Comparison of ENCODE assay signal across 19 cellular contexts in genomic region chr7:82173400-82174021, GRCh38.
A peak's percentile ranks its signal among the peaks of the same experiment; 100 is the strongest.
DNase-seq lines count a peak whose midpoint lies in the region; ATAC-seq, FAIRE-seq and TF ChIP-seq lines count a peak whose summit lies in the region.
"Had no signal": no experiment of that assay in that cellular context is flagged by ENCODE, and none has a peak within 500 bp of the region (broad histone marks: within the 10 kb centered on the region; RNA-seq: fewer than 3 reads in every experiment).

No MANE protein-coding gene starts in this region.

- H3K4me3 ChIP-seq in OCI-LY3 (ENCODE audit: low read length): no peak overlapping the region
- no peak overlapping the region for H3K4me3 ChIP-seq in GM12878
- no peak overlapping the region for H3K4me3 ChIP-seq in osteoblast (ENCODE audit: insufficient read depth, low read length)
- no peak overlapping the region for H3K4me3 ChIP-seq in tibial nerve
- H3K4me3 ChIP-seq: BLaER1, MG63 had no signal

- intact Hi-C loops in GM12878 (cut with micrococcal nuclease; ENCODE audit: unreplicated experiment): loop anchor here (5.0 kb wide), 1 partner anchor 399 kb away; no protein-coding TSS in a partner anchor

- peak; percentile 48; the same call in 2 of the 3 replicates for ATAC-seq in GM12878
- ATAC-seq in GM18868 (IDR thresholded peaks at IDR 0.05; ENCODE audit: unreplicated experiment): no peak

- H3K27me3 ChIP-seq in OCI-LY3 (ENCODE audit: low read depth, low read length) (no peaks in the 10 kb centered on the region), GM12878 (replicated peaks in 1 of 2; ENCODE audit: control insufficient read depth in 2 of 2, insufficient read depth in 2 of 2, low read length in 1 of 2) (no peaks in the 10 kb centered on the region), osteoblast (ENCODE audit: insufficient read depth, low read length) (no peaks in the 10 kb centered on the region), tibial nerve (no peaks in the 10 kb centered on the region)
- H3K27me3 ChIP-seq: BLaER1, MG63 had no signal

- BruUV-seq in GM12878 (replicated peaks; lab: Mats Ljungman, UMichigan): no TSS peak

- H3K27ac ChIP-seq in OCI-LY3 (ENCODE audit: low read length) (no peak overlapping the region), GM12878 (ENCODE audit: control insufficient read depth, insufficient read depth) (no peak overlapping the region), osteoblast (ENCODE audit: low read depth, low read length) (peak overlapping the region; percentile 30), tibial nerve (no peak overlapping the region)
- H3K27ac ChIP-seq: BLaER1 had no signal

- no peaks in the 10 kb centered on the region for H3K36me3 ChIP-seq in OCI-LY3 (replicated peaks; ENCODE audit: low read depth, low read length)
- no peaks in the 10 kb centered on the region for H3K36me3 ChIP-seq in GM12878 (ENCODE audit: control insufficient read depth in 2 of 2, insufficient read depth in 2 of 2, low read length in 1 of 2)
- H3K36me3 ChIP-seq in osteoblast (ENCODE audit: insufficient read depth, low read length): no peaks in the 10 kb centered on the region
- H3K36me3 ChIP-seq in tibial nerve: no peaks in the 10 kb centered on the region
- H3K36me3 ChIP-seq: BLaER1, MG63 had no signal

- TF ChIP-seq EP300 in GM12878 (IDR thresholded peaks at IDR 0.05; ENCODE audit: borderline replicate concordance in 1 of 2, control insufficient read depth in 1 of 2, low read depth in 2 of 2, low read length in 2 of 2) (no peak), tibial nerve (IDR thresholded peaks at IDR 0.05) (no peak)

- H3K9ac ChIP-seq in OCI-LY3 (ENCODE audit: low read length): no peak overlapping the region
- H3K9ac ChIP-seq in GM12878 (ENCODE audit: control insufficient read depth, insufficient read depth, low read length): no peak overlapping the region
- H3K9ac ChIP-seq: BLaER1 had no signal

- RAD21 ChIA-PET in GM12878 (lab: Charles Lee; ENCODE audit: unreplicated experiment): interaction anchor here (0.7 to 3.2 kb wide), 12 partner anchors 22 to 432 kb away, joined by 3 to 14 read pairs (median 4); no protein-coding TSS in a partner anchor

- H4K20me1 ChIP-seq in OCI-LY3 (ENCODE audit: insufficient read depth, low read length) (no peaks in the 10 kb centered on the region), GM12878 (ENCODE audit: control insufficient read depth, insufficient read depth) (no peaks in the 10 kb centered on the region), osteoblast (ENCODE audit: insufficient read depth, low read length) (peaks cover 9% of the 10 kb centered on the region)
- H4K20me1 ChIP-seq: BLaER1 had no signal

- no peaks in the 10 kb centered on the region for H3K4me1 ChIP-seq in OCI-LY3 (ENCODE audit: low read length)
- H3K4me1 ChIP-seq in GM12878 (ENCODE audit: control insufficient read depth, insufficient read depth, low read length): no peaks in the 10 kb centered on the region
- H3K4me1 ChIP-seq in osteoblast (ENCODE audit: insufficient read depth, low read length): no peaks in the 10 kb centered on the region
- H3K4me1 ChIP-seq in tibial nerve: no peaks in the 10 kb centered on the region
- H3K4me1 ChIP-seq: BLaER1 had no signal

- H2AFZ ChIP-seq in OCI-LY3 (ENCODE audit: low read depth, low read length) (no peak overlapping the region), GM12878 (ENCODE audit: control insufficient read depth, low read depth, low read length) (no peak overlapping the region), osteoblast (ENCODE audit: low read length) (no peak overlapping the region)

- in situ Hi-C loops in GM12878 (cut with MboI): no loop called here

- no peak for TF ChIP-seq RAD21 in GM12878 (IDR thresholded peaks at IDR 0.05; ENCODE audit: insufficient read depth, low read depth, low read length)

- TF ChIP-seq POLR2A in GM12878 (IDR thresholded peaks at IDR 0.05; ENCODE audit: low read depth, low read length) (no peak), tibial nerve (IDR thresholded peaks at IDR 0.05) (no peak)

- SMC1A ChIA-PET in GM12878 (lab: Charles Lee; ENCODE audit: uncharacterized antibody, unreplicated experiment): interaction anchor here (0.7 to 8.5 kb wide), 19 partner anchors 10 to 436 kb away, joined by 3 to 57 read pairs (median 4); no protein-coding TSS in a partner anchor

- no peak for FAIRE-seq in GM12878 (lab: Jason Lieb, UNC)
- FAIRE-seq: HTR-8/SVneo had no signal

- H3K9me3 ChIP-seq in OCI-LY3 (ENCODE audit: insufficient read depth, low read length): no peaks in the 10 kb centered on the region
- no peaks in the 10 kb centered on the region for H3K9me3 ChIP-seq in GM12878 (replicated peaks; ENCODE audit: control insufficient read depth, insufficient read depth, low read length)
- no peaks in the 10 kb centered on the region for H3K9me3 ChIP-seq in osteoblast (ENCODE audit: low read depth, low read length)
- no peaks in the 10 kb centered on the region for H3K9me3 ChIP-seq in tibial nerve
- H3K9me3 ChIP-seq: BLaER1, MG63 had no signal

- CTCF ChIA-PET in GM12878 (lab: Yijun Ruan, JAX): interaction anchor here (0.6 to 4.4 kb wide), 13 partner anchors 13 to 431 kb away, joined by 3 to 23 read pairs (median 4); no protein-coding TSS in a partner anchor

- POLR2A ChIA-PET in GM12878 (lab: Charles Lee): interaction anchor here (0.8 kb wide), 1 partner anchor 54 kb away, joined by 4 read pairs; no protein-coding TSS in a partner anchor

- 46% methylated on average over 4 of the region's 4 CpGs for WGBS in GM12878 (ENCODE audit: insufficient coverage, insufficient replicate concordance, low lambda C conversion rate, missing lambda C conversion rate)
- WGBS in tibial nerve, 2 donors: 62 to 84% methylated on average over 4 of the region's 4 CpGs

- peak; percentile 31; the same call in 1 of the 2 replicates for TF ChIP-seq CTCF in OCI-LY3 (IDR thresholded peaks at IDR 0.05; ENCODE audit: low read depth, low read length)
- no peak; a peak in 1 of 6 replicates for TF ChIP-seq CTCF in GM12878 (IDR thresholded peaks at IDR 0.05 in 2 of 3, conservative IDR thresholded peaks at IDR 0.05 in 1 of 3; ENCODE audit: control insufficient read depth in 2 of 3, extremely low read depth in 1 of 3, insufficient read depth in 1 of 3, low read depth in 3 of 3, low read length in 3 of 3)
- no peak for TF ChIP-seq CTCF in osteoblast (IDR thresholded peaks at IDR 0.05; ENCODE audit: extremely low read depth, low read depth, low read length)
- TF ChIP-seq CTCF in tibial nerve (IDR thresholded peaks at IDR 0.05): no peak

- H3K4me2 ChIP-seq in OCI-LY3 (ENCODE audit: low read length) (no peak overlapping the region), GM12878 (ENCODE audit: control insufficient read depth, insufficient read depth) (no peak overlapping the region), osteoblast (ENCODE audit: insufficient read depth, low read length) (no peak overlapping the region)
- H3K4me2 ChIP-seq: BLaER1 had no signal

- DNase-seq in NCI-H82 (lab: John Stamatoyannopoulos, UW): peak; percentile 40
- no peak for DNase-seq in NCI-H82 treated with DMSO at 0.1 percent for 48 hours (lab: John Stamatoyannopoulos, UW; ENCODE audit: unreplicated experiment)
- no peak for DNase-seq in GM12878 (ENCODE audit: low read depth, low spot score)
- no peak for DNase-seq in osteoblast (ENCODE audit: insufficient read length, low spot score, missing footprints)
- no peak for DNase-seq in tibial nerve (ENCODE audit: low spot score in 2 of 2)
- DNase-seq in germinal center (ENCODE audit: low spot score): no peak
- DNase-seq: CD4-positive, alpha-beta memory T cell; DMS53; HFFc6; Karpas-422; MG63; NCI-H1092 treated with DMSO at 0.1 percent for 48 hours; NCI-H2029 treated with DMSO at 0.1 percent for 48 hours; NCI-H774; Right ventricle myocardium superior had no signal

- H3K79me2 ChIP-seq in OCI-LY3 (ENCODE audit: low read length) (no peaks in the 10 kb centered on the region), GM12878 (ENCODE audit: control insufficient read depth, insufficient read depth, low read length) (no peaks in the 10 kb centered on the region), osteoblast (ENCODE audit: insufficient read depth, low read length) (peaks cover 3% of the 10 kb centered on the region)

TF ChIP-seq in GM12878, 131 proteins besides CTCF, POLR2A, EP300 and RAD21 (continues in another document):
- no peak for TF ChIP-seq TARDBP (IDR thresholded peaks at IDR 0.05; ENCODE audit: borderline replicate concordance)
- no peak for TF ChIP-seq BCL3 (IDR thresholded peaks at IDR 0.05; ENCODE audit: borderline replicate concordance, insufficient read depth, low read depth, low read length, poor library complexity, severe bottlenecking)
- TF ChIP-seq ZBTB33 (IDR thresholded peaks at IDR 0.05): no peak
- no peak for TF ChIP-seq SUZ12 (IDR thresholded peaks at IDR 0.05; ENCODE audit: unreplicated experiment)
- TF ChIP-seq PAX8 (IDR thresholded peaks at IDR 0.05): no peak
- no peak for TF ChIP-seq POLR2AphosphoS2 (IDR thresholded peaks at IDR 0.05; ENCODE audit: low read depth, low read length)
- no peak for TF ChIP-seq CHD2 (IDR thresholded peaks at IDR 0.05; ENCODE audit: borderline replicate concordance, low read depth, low read length)
